ENCODE assay signal across 8 cellular contexts in the genomic region with DNA sequence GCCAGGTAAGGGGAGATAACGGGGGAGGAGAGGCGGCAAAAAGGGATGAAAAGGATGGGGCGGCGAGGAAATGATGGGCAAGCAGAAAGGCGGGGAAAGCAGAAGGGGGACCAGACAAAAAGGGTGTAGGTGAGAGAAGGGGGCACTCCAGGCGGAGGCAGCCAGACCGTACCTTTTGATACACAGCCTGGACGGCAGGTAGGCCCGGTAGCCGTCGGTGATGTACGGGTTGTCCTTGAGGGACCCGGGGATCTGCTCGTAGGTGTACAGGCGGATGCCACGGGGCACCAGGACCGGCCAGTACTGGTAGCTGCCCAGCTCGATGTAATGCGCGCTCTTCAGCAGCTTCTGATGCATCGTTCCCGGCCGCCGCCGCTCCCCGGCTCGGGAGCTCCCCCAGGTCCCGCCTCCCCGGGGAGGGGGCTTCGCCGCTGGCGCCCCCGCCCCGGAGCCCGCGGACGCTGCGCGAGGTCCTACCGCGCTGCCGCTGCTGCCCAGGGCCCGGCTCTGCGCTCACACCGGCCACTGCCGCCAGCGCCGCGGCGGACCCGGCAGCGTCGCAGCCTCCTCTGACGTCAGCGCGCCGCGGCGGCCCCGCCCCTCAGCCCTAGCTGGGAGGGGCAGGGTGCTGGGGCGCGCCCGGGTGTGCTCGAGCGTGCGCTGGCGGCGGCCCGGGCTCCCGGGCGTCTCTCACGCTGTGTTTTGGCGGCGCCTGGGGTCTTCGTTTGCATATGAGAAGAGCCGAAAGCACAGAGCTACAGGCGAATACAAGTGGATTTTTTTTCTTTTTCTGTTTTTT. TPM values are rescaled to one million over a fixed set of nuclear protein-coding genes. Genes with fewer than 3 reads are reported as not detected.
DNase-seq lines count a peak whose midpoint lies in the region; TF ChIP-seq lines count a peak whose summit lies in the region.

PAQR3 (minus strand) TSS at position 571 of the 799 bp plus-strand sequence; CDS start at position 357, 214 bp downstream.

- H3K9ac ChIP-seq in MM.1S (ENCODE audit: low read length), result peak within 1 kb of the TSS; percentile 68; the same call in 1 of the 2 replicates

- H3F3A ChIP-seq in MM.1S (ENCODE audit: insufficient read depth, low read length), result no peaks in the 10 kb centered on the region

- in situ Hi-C loops in SK-MEL-5 (cut with HindIII; ENCODE audit: low pct_unique_long_range_greater_than_20kb, low sequenced_read_pairs), result no loop called here

- no peak for TF ChIP-seq CTCF in MM.1S (IDR thresholded peaks at IDR 0.05; ENCODE audit: low read length)
- no peak for TF ChIP-seq CTCF in suprapubic skin (IDR thresholded peaks at IDR 0.05)

- H3K4me2 ChIP-seq in MM.1S (ENCODE audit: low read depth, low read length), result peak within 1 kb of the TSS; percentile 91

- H3K79me2 ChIP-seq in MM.1S (ENCODE audit: low read length), result no peaks in the 10 kb centered on the region

- H3K36me3 ChIP-seq in MM.1S (replicated peaks; ENCODE audit: insufficient read depth, low read length) (no peaks in the 10 kb centered on the region), suprapubic skin (no peaks in the 10 kb centered on the region)

- H3K9me2 ChIP-seq in MM.1S (replicated peaks; ENCODE audit: insufficient read depth, low read length), result no peaks in the 10 kb centered on the region

- peak within 1 kb of the TSS; percentile 96 for H2AFZ ChIP-seq in MM.1S (ENCODE audit: low read length)

- peak; percentile 32 for DNase-seq in GM04503 (ENCODE audit: low read depth)
- peak; percentile 72 for DNase-seq in HCEC 1CT
- DNase-seq in MM.1S, result peak; percentile 87
- peak; percentile 69 for DNase-seq in SK-MEL-5 (ENCODE audit: low read depth, low spot score)
- peak; percentile 85 for DNase-seq in activated naive CD4-positive, alpha-beta T cell treated with Interleukin-2 at 50 U/mL for 16 hours
- DNase-seq in germinal center (ENCODE audit: low spot score), result peak; percentile 94
- peak; percentile 74 for DNase-seq in occipital lobe (lab: John Stamatoyannopoulos, UW)
- DNase-seq in suprapubic skin (ENCODE audit: low spot score in 2 of 2), result peak; percentile 85 to 89

- H3K9me3 ChIP-seq in MM.1S (replicated peaks; ENCODE audit: insufficient read depth, low read length), result no peaks in the 10 kb centered on the region
- no peaks in the 10 kb centered on the region for H3K9me3 ChIP-seq in suprapubic skin

- peak within 1 kb of the TSS; percentile 90 for H3K4me3 ChIP-seq in MM.1S (ENCODE audit: low read length)
- H3K4me3 ChIP-seq in suprapubic skin, result peak within 1 kb of the TSS; percentile 96

- H3K27me3 ChIP-seq in MM.1S (replicated peaks; ENCODE audit: insufficient read depth, low read length) (no peaks in the 10 kb centered on the region), suprapubic skin (no peaks in the 10 kb centered on the region)

- H3K27ac ChIP-seq in MM.1S (ENCODE audit: low read length) (no peak within 1 kb of the TSS), suprapubic skin (peak within 1 kb of the TSS; percentile 85)

- WGBS in suprapubic skin, result under 1% methylated on average over 33 of the region's 77 CpGs

- H3K4me1 ChIP-seq in MM.1S (ENCODE audit: low read length), result no peaks in the 10 kb centered on the region
- peaks cover 31% of the 10 kb centered on the region for H3K4me1 ChIP-seq in suprapubic skin

- TF ChIP-seq EP300 in suprapubic skin (IDR thresholded peaks at IDR 0.05), result no peak

- H4K20me1 ChIP-seq in MM.1S (ENCODE audit: insufficient read depth, low read length), result no peaks in the 10 kb centered on the region

- peak in 1 of 2 donors; percentile 82 for TF ChIP-seq POLR2A in suprapubic skin (IDR thresholded peaks at IDR 0.05)

RNA-seq across cellular contexts. Expression of gene PAQR3, which starts in this region (rescaled TPM):
- 11.6 and 12.6 TPM in 2 replicates for total RNA-seq in SK-MEL-5 (2014; rRNA removed; shearing (Covaris generic))
- 12.5 and 15.0 TPM in 2 replicates for polyA plus RNA-seq in SK-MEL-5 (2015; cell fraction: cytosol; rRNA removed)
- polyA plus RNA-seq in SK-MEL-5 (2015; cell fraction: nucleus; rRNA removed), result 23.4 and 25.0 TPM in 2 replicates
- total RNA-seq in occipital lobe (51.8 TPM), suprapubic skin (10 to 100 TPM; 15.3 to 33.2 (median 22.8) TPM)

Comparison
In these comparisons a context has a peak if more than half of its experiments do, and no peak if none do; other contexts are left out.
1. DNase-seq: peak in every context shown above with its lines; median percentile 94 in germinal center; 87 in MM.1S; 87 in suprapubic skin; 85 in activated naive CD4-positive, alpha-beta T cell treated with Interleukin-2 at 50 U/mL for 16 hours; 74 in occipital lobe; 72 in HCEC 1CT; 69 in SK-MEL-5; 32 in GM04503.